9 cellular contexts compared by ENCODE assay signal in the genomic region with DNA sequence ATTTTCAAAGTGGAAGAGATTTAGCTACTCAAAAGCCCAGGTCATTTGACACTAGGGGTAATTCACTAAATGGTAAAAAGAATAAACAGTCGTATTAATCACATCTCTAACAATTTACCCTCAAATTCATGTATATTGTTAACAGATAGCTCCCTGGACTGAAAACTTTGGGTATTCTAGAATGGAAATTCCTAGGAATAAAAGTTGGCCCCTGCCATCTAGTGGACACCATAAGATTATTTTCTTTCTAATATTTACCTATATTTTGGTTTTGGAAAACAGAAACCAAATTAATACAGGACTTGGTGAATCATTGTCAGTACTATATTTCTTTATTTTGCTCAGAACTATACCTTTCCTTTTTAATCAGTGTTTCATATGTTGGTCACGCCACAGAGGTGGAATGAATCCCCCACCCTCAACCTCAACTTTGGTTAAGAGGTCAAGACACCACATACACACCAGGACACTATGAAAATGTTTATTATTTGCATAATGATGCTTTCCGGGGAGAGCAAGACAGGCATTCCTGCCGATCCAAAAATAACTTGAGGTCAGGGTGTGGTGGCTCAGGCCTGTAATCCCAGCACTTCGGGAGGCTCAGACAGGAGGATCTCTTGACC.
DNase-seq lines count a peak whose midpoint lies in the region; ATAC-seq, FAIRE-seq and TF ChIP-seq lines count a peak whose summit lies in the region.
"Had no signal": no experiment of that assay in that cellular context is flagged by ENCODE, and none has a peak within 500 bp of the region (broad histone marks: within the 10 kb centered on the region; RNA-seq: fewer than 3 reads in every experiment).

No MANE protein-coding gene starts in this region.

- no peak for FAIRE-seq in HepG2 (lab: Jason Lieb, UNC)

- no peak for TF ChIP-seq EP300 in HepG2 (IDR thresholded peaks at IDR 0.05; ENCODE audit: low read depth in 2 of 2, low read length in 2 of 2)
- no peak for TF ChIP-seq EP300 in HepG2 (CRISPR knock-in tag; IDR thresholded peaks at IDR 0.05; ENCODE audit: borderline replicate concordance)

- TF ChIP-seq RAD21 in HepG2 (CRISPR knock-in tag; IDR thresholded peaks at IDR 0.05) = no peak

- no peak overlapping the region for H3K4me2 ChIP-seq in HepG2 (ENCODE audit: low read depth, low read length)

- POLR2A ChIA-PET in HepG2 (lab: Yijun Ruan, JAX) = no interaction called here

- H3K9ac ChIP-seq in HepG2 (ENCODE audit: insufficient read depth, low read depth, low read length) = no peak overlapping the region

- no peaks in the 10 kb centered on the region for H4K20me1 ChIP-seq in HepG2 (ENCODE audit: insufficient read depth, low read length)

- no peaks in the 10 kb centered on the region for H3K4me1 ChIP-seq in adrenal gland (replicated peaks in 1 of 2)
- H3K4me1 ChIP-seq in HepG2 (ENCODE audit: insufficient read depth, low read length) = no peaks in the 10 kb centered on the region

- H2AFZ ChIP-seq in HepG2 (ENCODE audit: low read length) = no peak overlapping the region

- no peak for DNase-seq in AG09319 (ENCODE audit: extremely low read depth, low read depth)
- no peak for DNase-seq in adrenal gland
- no peak for DNase-seq in HepG2 (ENCODE audit: low spot score)
- no peak for DNase-seq in SKM-1 (lab: John Stamatoyannopoulos, UW; ENCODE audit: unreplicated experiment)
- DNase-seq: stimulated activated CD4-positive, alpha-beta T cell treated with anti-CD3 and anti-CD28 coated beads, Interleukin-1b, Interleukin-23, amount 100 ng/mL, for 48 hours had no signal

- H3K27me3 ChIP-seq in adrenal gland (peaks cover 8% of the 10 kb centered on the region), HepG2 (ENCODE audit: control insufficient read depth in 1 of 2, insufficient read depth in 2 of 2, low read length in 2 of 2) (no peaks in the 10 kb centered on the region)

- H3K4me3 ChIP-seq in adrenal gland (no peak overlapping the region), HepG2 (replicated peaks in 1 of 3; ENCODE audit: insufficient read depth in 1 of 3, low read depth in 2 of 3, low read length in 3 of 3) (no peak overlapping the region)

- H3K27ac ChIP-seq in adrenal gland (no peak overlapping the region), HepG2 (ENCODE audit: extremely low read length, insufficient read depth, low read length) (no peak overlapping the region)

- TF ChIP-seq CTCF in AG09319 (IDR thresholded peaks at IDR 0.05; ENCODE audit: low read depth, low read length) = peak; percentile 9; the same call in 1 of the 2 replicates
- peak in 4 of 6 experiments; percentile 16 to 38 (median 26) for TF ChIP-seq CTCF in adrenal gland (IDR thresholded peaks at IDR 0.05)
- 0 out of 2 replicates have a peak, but pooled peaks have one; percentile 0 for TF ChIP-seq CTCF in HepG2 (CRISPR knock-in tag; IDR thresholded peaks at IDR 0.05)

- no TSS peak for BruUV-seq in HepG2 (replicated peaks; lab: Mats Ljungman, UMichigan)

- ATAC-seq in HG03432 (IDR thresholded peaks at IDR 0.05; ENCODE audit: unreplicated experiment) (peak; percentile 66), HepG2 (no peak), GM18520 (IDR thresholded peaks at IDR 0.05; ENCODE audit: unreplicated experiment) (no peak), HG03175 (IDR thresholded peaks at IDR 0.05; ENCODE audit: unreplicated experiment) (no peak), GM21526 (IDR thresholded peaks at IDR 0.05; ENCODE audit: low FRiP score, unreplicated experiment) (no peak)

- WGBS in adrenal gland, 4 donors = 30 to 52% (median 46%) methylated on average over 3 to 5 of the region's 5 CpGs
- WGBS in HepG2 (ENCODE audit: low lambda C conversion rate) = 0% methylated on average over 5 of the region's 5 CpGs

- H3K79me2 ChIP-seq in HepG2 (ENCODE audit: insufficient read depth, low read length) = no peaks in the 10 kb centered on the region

- intact Hi-C loops in adrenal gland (cut with DNase I) (no loop called here), HepG2 (cut with micrococcal nuclease; ENCODE audit: unreplicated experiment) (loop anchor here (1.0 kb wide), 1 partner anchor 178 kb away; no protein-coding TSS in a partner anchor)

- no peak for TF ChIP-seq POLR2A in adrenal gland (IDR thresholded peaks at IDR 0.05)
- TF ChIP-seq POLR2A in HepG2 (IDR thresholded peaks at IDR 0.05; ENCODE audit: insufficient read depth in 1 of 2, low read depth in 2 of 2, low read length in 2 of 2) = no peak

- in situ Hi-C loops in HepG2 (cut with HindIII; ENCODE audit: extremely low pct_ligation_motif_present, low pct_unique_long_range_greater_than_20kb) = loop anchor here (25.0 kb wide), 1 partner anchor 170 kb away; no protein-coding TSS in a partner anchor

- CTCF ChIA-PET in HepG2 (lab: Yijun Ruan, JAX; ENCODE audit: low intra/inter-chr PET ratio, low total read pairs) = interaction anchor here (1.2 kb wide), 1 partner anchor 178 kb away, joined by 6 read pairs; no protein-coding TSS in a partner anchor

- H3K9me3 ChIP-seq in adrenal gland (replicated peaks in 1 of 3) (no peaks in the 10 kb centered on the region), HepG2 (ENCODE audit: low read length) (no peaks in the 10 kb centered on the region)

- no peaks in the 10 kb centered on the region for H3K36me3 ChIP-seq in adrenal gland (replicated peaks in 1 of 2)
- H3K36me3 ChIP-seq in HepG2 (replicated peaks in 1 of 2; ENCODE audit: control insufficient read depth in 1 of 2, insufficient read depth in 2 of 2, low read length in 2 of 2) = no peaks in the 10 kb centered on the region

TF ChIP-seq in HepG2, 621 proteins besides CTCF, POLR2A, EP300 and RAD21:
- no peak for TF ChIP-seq SRY (CRISPR knock-in tag; IDR thresholded peaks at IDR 0.05)
- no peak for TF ChIP-seq ZNF615 (CRISPR knock-in tag; IDR thresholded peaks at IDR 0.05; ENCODE audit: borderline replicate concordance)
- no peak for TF ChIP-seq HOXD1 (CRISPR knock-in tag; IDR thresholded peaks at IDR 0.05)
- TF ChIP-seq CEBPG (CRISPR knock-in tag; IDR thresholded peaks at IDR 0.05) = no peak
- TF ChIP-seq, protein P1, sequence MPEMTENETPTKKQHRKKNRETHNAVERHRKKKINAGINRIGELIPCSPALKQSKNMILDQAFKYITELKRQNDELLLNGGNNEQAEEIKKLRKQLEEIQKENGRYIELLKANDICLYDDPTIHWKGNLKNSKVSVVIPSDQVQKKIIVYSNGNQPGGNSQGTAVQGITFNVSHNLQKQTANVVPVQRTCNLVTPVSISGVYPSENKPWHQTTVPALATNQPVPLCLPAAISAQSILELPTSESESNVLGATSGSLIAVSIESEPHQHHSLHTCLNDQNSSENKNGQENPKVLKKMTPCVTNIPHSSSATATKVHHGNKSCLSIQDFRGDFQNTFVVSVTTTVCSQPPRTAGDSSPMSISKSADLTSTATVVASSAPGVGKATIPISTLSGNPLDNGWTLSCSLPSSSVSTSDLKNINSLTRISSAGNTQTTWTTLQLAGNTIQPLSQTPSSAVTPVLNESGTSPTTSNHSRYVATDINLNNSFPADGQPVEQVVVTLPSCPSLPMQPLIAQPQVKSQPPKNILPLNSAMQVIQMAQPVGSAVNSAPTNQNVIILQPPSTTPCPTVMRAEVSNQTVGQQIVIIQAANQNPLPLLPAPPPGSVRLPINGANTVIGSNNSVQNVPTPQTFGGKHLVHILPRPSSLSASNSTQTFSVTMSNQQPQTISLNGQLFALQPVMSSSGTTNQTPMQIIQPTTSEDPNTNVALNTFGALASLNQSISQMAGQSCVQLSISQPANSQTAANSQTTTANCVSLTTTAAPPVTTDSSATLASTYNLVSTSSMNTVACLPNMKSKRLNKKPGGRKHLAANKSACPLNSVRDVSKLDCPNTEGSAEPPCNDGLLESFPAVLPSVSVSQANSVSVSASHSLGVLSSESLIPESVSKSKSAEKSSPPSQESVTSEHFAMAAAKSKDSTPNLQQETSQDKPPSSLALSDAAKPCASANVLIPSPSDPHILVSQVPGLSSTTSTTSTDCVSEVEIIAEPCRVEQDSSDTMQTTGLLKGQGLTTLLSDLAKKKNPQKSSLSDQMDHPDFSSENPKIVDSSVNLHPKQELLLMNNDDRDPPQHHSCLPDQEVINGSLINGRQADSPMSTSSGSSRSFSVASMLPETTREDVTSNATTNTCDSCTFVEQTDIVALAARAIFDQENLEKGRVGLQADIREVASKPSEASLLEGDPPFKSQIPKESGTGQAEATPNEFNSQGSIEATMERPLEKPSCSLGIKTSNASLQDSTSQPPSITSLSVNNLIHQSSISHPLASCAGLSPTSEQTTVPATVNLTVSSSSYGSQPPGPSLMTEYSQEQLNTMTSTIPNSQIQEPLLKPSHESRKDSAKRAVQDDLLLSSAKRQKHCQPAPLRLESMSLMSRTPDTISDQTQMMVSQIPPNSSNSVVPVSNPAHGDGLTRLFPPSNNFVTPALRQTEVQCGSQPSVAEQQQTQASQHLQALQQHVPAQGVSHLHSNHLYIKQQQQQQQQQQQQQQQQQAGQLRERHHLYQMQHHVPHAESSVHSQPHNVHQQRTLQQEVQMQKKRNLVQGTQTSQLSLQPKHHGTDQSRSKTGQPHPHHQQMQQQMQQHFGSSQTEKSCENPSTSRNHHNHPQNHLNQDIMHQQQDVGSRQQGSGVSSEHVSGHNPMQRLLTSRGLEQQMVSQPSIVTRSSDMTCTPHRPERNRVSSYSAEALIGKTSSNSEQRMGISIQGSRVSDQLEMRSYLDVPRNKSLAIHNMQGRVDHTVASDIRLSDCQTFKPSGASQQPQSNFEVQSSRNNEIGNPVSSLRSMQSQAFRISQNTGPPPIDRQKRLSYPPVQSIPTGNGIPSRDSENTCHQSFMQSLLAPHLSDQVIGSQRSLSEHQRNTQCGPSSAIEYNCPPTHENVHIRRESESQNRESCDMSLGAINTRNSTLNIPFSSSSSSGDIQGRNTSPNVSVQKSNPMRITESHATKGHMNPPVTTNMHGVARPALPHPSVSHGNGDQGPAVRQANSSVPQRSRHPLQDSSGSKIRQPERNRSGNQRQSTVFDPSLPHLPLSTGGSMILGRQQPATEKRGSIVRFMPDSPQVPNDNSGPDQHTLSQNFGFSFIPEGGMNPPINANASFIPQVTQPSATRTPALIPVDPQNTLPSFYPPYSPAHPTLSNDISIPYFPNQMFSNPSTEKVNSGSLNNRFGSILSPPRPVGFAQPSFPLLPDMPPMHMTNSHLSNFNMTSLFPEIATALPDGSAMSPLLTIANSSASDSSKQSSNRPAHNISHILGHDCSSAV (CRISPR knock-in tag; IDR thresholded peaks at IDR 0.05; ENCODE audit: borderline replicate concordance) = no peak
- TF ChIP-seq RBM22 (optimal IDR thresholded peaks at IDR 0.05; ENCODE audit: low read length) = no peak
- no peak for TF ChIP-seq YEATS2 (CRISPR knock-in tag; IDR thresholded peaks at IDR 0.05; ENCODE audit: borderline replicate concordance)
